Comparison of ENCODE assay signal across 1 cellular context in the genomic region with DNA sequence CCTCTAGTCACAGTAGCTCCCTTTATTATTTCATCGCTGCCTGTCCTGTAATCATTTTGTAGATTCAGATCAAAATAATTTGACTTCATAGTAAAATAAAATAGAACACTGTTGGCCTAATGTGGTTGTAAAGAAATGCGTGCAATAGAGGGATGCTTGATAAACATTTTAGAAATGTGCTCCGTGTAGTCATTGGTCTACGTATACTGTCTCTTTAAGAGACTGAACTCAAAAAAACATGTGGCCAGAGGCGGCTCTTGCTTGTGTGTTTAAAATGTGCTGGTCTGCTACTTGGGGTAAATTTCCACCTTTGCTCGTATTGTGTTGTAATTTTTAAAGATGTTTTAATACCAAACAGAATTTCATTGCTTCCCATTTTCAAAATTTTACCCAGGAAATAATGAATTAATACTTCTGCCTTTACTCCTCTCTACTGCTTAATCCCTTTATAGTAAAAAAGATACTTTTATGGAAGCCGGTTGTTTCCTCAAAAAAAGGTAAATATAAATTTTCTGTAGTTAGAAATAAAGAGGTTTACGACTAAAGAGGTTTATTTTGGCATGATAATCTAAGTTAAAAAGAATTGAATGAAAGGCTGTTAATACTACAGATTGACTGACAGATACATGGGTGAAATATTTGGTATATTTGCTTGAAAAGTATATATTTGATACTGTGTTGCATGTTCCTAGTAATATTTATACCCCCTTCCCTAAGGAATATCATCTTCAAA.
A peak's percentile ranks its signal among the peaks of the same experiment; 100 is the strongest.
TF ChIP-seq lines count a peak whose summit lies in the region.

No MANE protein-coding gene starts in this region.

TF ChIP-seq in K562, 482 proteins besides CTCF, POLR2A, EP300 and RAD21 (continued from another document):
- peak; percentile 28 for TF ChIP-seq TAF9B (IDR thresholded peaks at IDR 0.05; ENCODE audit: partially characterized antibody)
- TF ChIP-seq FOS (IDR thresholded peaks at IDR 0.05; ENCODE audit: extremely low read depth, insufficient read length) = no peak
- TF ChIP-seq TEAD4 (IDR thresholded peaks at IDR 0.05; ENCODE audit: low read length) = no peak
- TF ChIP-seq TEAD4 (CRISPR knock-in tag; IDR thresholded peaks at IDR 0.05; ENCODE audit: borderline replicate concordance) = no peak
- no peak for TF ChIP-seq CCAR2 (IDR thresholded peaks at IDR 0.05; ENCODE audit: low read depth, low read length)
- TF ChIP-seq ZFP91 (CRISPR knock-in tag; IDR thresholded peaks at IDR 0.05) = peak; percentile 93
- TF ChIP-seq CREB3 (tag; conservative IDR thresholded peaks at IDR 0.05; ENCODE audit: low read depth) = no peak
- no peak for TF ChIP-seq FOXA1 (IDR thresholded peaks at IDR 0.05; ENCODE audit: borderline replicate concordance)
- peak; percentile 71 for TF ChIP-seq TBP (optimal IDR thresholded peaks at IDR 0.05; ENCODE audit: low read depth, low read length)
- no peak for TF ChIP-seq NFXL1 (CRISPR knock-in tag; IDR thresholded peaks at IDR 0.05)
- TF ChIP-seq, protein P1, sequence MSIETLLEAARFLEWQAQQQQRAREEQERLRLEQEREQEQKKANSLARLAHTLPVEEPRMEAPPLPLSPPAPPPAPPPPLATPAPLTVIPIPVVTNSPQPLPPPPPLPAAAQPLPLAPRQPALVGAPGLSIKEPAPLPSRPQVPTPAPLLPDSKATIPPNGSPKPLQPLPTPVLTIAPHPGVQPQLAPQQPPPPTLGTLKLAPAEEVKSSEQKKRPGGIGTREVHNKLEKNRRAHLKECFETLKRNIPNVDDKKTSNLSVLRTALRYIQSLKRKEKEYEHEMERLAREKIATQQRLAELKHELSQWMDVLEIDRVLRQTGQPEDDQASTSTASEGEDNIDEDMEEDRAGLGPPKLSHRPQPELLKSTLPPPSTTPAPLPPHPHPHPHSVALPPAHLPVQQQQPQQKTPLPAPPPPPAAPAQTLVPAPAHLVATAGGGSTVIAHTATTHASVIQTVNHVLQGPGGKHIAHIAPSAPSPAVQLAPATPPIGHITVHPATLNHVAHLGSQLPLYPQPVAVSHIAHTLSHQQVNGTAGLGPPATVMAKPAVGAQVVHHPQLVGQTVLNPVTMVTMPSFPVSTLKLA (conservative IDR thresholded peaks at IDR 0.05) = peak; percentile 66 to 83
- no peak for TF ChIP-seq COPS2 (conservative IDR thresholded peaks at IDR 0.05)
- no peak for TF ChIP-seq MXI1 (IDR thresholded peaks at IDR 0.05; ENCODE audit: low read depth, low read length)
- TF ChIP-seq GTF2E2 (tag; IDR thresholded peaks at IDR 0.05) = peak; percentile 71
- peak; percentile 50; the same call in 1 of the 2 replicates for TF ChIP-seq POLR2AphosphoS5 (IDR thresholded peaks at IDR 0.05; ENCODE audit: control insufficient read depth, insufficient read depth, low read depth, low read length)
- peak; percentile 76 for TF ChIP-seq TAF1 (IDR thresholded peaks at IDR 0.05; ENCODE audit: control insufficient read depth, extremely low read depth, insufficient read depth, low read length, severe bottlenecking)
- no peak for TF ChIP-seq BRD4 (IDR thresholded peaks at IDR 0.05)
- no peak for TF ChIP-seq SAFB (IDR thresholded peaks at IDR 0.05; ENCODE audit: borderline replicate concordance, low read depth, low read length)
- TF ChIP-seq MTF1 (CRISPR knock-in tag; IDR thresholded peaks at IDR 0.05; ENCODE audit: borderline replicate concordance) = no peak
